3 cellular contexts compared by ENCODE assay signal in genomic region chr21:35991131-35991530, GRCh38.
TF ChIP-seq lines count a peak whose summit lies in the region.

No MANE protein-coding gene starts in this region.

TF ChIP-seq in HepG2, 621 proteins besides CTCF, POLR2A, EP300 and RAD21:
- TF ChIP-seq, protein P1, sequence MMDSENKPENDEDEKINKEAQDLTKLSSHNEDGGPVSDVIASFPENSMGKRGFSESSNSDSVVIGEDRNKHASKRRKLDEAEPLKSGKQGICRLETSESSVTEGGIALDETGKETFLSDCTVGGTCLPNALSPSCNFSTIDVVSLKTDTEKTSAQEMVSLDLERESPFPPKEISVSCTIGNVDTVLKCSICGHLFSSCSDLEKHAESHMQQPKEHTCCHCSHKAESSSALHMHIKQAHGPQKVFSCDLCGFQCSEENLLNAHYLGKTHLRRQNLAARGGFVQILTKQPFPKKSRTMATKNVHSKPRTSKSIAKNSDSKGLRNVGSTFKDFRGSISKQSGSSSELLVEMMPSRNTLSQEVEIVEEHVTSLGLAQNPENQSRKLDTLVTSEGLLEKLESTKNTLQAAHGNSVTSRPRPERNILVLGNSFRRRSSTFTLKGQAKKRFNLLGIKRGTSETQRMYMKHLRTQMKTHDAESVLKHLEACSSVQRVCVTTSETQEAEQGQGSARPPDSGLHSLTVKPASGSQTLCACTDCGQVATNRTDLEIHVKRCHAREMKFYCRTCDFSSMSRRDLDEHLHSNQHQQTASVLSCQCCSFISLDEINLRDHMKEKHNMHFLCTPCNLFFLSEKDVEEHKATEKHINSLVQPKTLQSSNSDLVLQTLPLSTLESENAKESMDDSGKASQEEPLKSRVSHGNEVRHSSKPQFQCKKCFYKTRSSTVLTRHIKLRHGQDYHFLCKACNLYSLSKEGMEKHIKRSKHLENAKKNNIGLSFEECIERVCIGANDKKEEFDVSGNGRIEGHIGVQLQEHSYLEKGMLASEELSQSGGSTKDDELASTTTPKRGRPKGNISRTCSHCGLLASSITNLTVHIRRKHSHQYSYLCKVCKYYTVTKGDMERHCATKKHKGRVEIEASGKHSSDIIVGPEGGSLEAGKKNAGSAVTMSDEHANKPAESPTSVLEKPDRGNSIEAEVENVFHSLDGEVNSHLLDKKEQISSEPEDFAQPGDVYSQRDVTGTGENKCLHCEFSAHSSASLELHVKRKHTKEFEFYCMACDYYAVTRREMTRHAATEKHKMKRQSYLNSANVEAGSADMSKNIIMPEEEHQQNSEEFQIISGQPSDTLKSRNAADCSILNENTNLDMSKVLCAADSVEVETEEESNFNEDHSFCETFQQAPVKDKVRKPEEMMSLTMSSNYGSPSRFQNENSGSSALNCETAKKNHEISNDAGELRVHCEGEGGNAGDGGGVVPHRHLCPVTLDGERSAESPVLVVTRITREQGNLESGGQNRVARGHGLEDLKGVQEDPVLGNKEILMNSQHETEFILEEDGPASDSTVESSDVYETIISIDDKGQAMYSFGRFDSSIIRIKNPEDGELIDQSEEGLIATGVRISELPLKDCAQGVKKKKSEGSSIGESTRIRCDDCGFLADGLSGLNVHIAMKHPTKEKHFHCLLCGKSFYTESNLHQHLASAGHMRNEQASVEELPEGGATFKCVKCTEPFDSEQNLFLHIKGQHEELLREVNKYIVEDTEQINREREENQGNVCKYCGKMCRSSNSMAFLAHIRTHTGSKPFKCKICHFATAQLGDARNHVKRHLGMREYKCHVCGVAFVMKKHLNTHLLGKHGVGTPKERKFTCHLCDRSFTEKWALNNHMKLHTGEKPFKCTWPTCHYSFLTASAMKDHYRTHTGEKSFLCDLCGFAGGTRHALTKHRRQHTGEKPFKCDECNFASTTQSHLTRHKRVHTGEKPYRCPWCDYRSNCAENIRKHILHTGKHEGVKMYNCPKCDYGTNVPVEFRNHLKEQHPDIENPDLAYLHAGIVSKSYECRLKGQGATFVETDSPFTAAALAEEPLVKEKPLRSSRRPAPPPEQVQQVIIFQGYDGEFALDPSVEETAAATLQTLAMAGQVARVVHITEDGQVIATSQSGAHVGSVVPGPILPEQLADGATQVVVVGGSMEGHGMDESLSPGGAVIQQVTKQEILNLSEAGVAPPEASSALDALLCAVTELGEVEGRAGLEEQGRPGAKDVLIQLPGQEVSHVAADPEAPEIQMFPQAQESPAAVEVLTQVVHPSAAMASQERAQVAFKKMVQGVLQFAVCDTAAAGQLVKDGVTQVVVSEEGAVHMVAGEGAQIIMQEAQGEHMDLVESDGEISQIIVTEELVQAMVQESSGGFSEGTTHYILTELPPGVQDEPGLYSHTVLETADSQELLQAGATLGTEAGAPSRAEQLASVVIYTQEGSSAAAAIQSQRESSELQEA (CRISPR knock-in tag; IDR thresholded peaks at IDR 0.05; ENCODE audit: not compliant biosample characterization) = no peak
- no peak for TF ChIP-seq ZNF430 (CRISPR knock-in tag; IDR thresholded peaks at IDR 0.05)
- 0 out of 2 replicates have a peak, but pooled peaks have one; percentile 31 for TF ChIP-seq LCORL (IDR thresholded peaks at IDR 0.05)
- TF ChIP-seq LCORL (CRISPR knock-in tag; IDR thresholded peaks at IDR 0.05) = no peak
- TF ChIP-seq ZMYM4 (CRISPR knock-in tag; IDR thresholded peaks at IDR 0.05) = 0 out of 2 replicates have a peak, but pooled peaks have one; percentile 11
- TF ChIP-seq ZNF138 (CRISPR knock-in tag; IDR thresholded peaks at IDR 0.05; ENCODE audit: low read depth) = no peak

TF ChIP-seq in GM23338, 12 proteins besides CTCF, POLR2A, EP300 and RAD21 (continued from another document and continues in another):
- TF ChIP-seq, protein P2, sequence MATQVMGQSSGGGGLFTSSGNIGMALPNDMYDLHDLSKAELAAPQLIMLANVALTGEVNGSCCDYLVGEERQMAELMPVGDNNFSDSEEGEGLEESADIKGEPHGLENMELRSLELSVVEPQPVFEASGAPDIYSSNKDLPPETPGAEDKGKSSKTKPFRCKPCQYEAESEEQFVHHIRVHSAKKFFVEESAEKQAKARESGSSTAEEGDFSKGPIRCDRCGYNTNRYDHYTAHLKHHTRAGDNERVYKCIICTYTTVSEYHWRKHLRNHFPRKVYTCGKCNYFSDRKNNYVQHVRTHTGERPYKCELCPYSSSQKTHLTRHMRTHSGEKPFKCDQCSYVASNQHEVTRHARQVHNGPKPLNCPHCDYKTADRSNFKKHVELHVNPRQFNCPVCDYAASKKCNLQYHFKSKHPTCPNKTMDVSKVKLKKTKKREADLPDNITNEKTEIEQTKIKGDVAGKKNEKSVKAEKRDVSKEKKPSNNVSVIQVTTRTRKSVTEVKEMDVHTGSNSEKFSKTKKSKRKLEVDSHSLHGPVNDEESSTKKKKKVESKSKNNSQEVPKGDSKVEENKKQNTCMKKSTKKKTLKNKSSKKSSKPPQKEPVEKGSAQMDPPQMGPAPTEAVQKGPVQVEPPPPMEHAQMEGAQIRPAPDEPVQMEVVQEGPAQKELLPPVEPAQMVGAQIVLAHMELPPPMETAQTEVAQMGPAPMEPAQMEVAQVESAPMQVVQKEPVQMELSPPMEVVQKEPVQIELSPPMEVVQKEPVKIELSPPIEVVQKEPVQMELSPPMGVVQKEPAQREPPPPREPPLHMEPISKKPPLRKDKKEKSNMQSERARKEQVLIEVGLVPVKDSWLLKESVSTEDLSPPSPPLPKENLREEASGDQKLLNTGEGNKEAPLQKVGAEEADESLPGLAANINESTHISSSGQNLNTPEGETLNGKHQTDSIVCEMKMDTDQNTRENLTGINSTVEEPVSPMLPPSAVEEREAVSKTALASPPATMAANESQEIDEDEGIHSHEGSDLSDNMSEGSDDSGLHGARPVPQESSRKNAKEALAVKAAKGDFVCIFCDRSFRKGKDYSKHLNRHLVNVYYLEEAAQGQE (IDR thresholded peaks at IDR 0.05; ENCODE audit: unreplicated experiment) = no peak
- TF ChIP-seq ZNF114 (CRISPR knock-in tag; IDR thresholded peaks at IDR 0.05) (no peak), CREB1 (CRISPR knock-in tag; IDR thresholded peaks at IDR 0.05; ENCODE audit: low read depth) (no peak), ZNF331 (CRISPR knock-in tag; IDR thresholded peaks at IDR 0.05; ENCODE audit: low read depth) (no peak), NANOG (IDR thresholded peaks at IDR 0.05; ENCODE audit: borderline replicate concordance) (no peak), EZH2phosphoT487 (IDR thresholded peaks at IDR 0.05; ENCODE audit: unreplicated experiment) (no peak), STAT1 (IDR thresholded peaks at IDR 0.05; ENCODE audit: unreplicated experiment) (no peak), ETS1 (IDR thresholded peaks at IDR 0.05) (no peak), POLR2AphosphoS5 (IDR thresholded peaks at IDR 0.05; ENCODE audit: low read depth) (no peak), JUNB (IDR thresholded peaks at IDR 0.05; ENCODE audit: unreplicated experiment) (no peak)

TF ChIP-seq in K562, 482 proteins besides CTCF, POLR2A, EP300 and RAD21 (continued from another document):
- TF ChIP-seq ZBTB40 (IDR thresholded peaks at IDR 0.05) (no peak), ZBTB40 (CRISPR knock-in tag; IDR thresholded peaks at IDR 0.05) (no peak)
